33 cellular contexts compared by ENCODE assay signal in the genomic region with DNA sequence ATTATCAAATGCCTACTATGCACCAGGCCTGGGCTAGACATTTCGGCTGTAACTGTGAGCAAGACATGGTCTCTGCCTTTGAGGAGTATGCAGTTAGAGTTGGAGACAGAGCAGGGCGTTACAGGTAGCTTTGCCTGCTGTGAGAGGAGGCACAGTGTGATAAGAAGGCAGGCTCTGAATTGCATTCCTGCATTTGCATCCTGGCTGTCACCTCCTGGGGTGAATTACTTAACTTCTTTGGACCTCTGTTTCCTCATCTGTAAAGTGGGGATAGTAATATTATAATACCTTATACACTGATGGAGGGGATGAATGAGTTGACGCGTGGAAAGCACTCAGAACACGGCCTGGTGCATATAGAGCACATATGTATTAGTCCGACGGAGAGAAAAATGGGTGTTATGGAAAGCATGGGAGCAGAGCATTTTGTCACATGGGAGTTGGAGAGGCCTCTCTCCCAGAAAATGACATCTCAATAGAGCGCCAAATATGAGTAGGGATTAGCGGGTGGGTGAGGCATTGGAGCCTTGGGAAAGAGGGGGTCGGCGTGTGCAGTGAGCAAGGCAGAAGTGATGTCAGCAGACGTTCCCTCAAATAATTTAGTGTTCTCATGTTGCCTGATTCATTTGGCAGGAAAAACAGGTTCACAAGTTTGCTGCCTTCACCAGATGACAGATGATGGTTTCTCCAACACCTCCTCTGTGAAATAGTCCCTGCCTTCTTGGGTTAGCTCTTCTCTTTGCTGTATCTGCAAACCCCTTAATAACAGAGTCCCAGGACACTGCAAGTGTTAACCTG.
DNase-seq lines count a peak whose midpoint lies in the region; ATAC-seq and TF ChIP-seq lines count a peak whose summit lies in the region.
"Had no signal": no experiment of that assay in that cellular context is flagged by ENCODE, and none has a peak within 500 bp of the region (broad histone marks: within the 10 kb centered on the region; RNA-seq: fewer than 3 reads in every experiment).

No MANE protein-coding gene starts in this region.

- no peak overlapping the region for H3K4me3 ChIP-seq in GM23338
- H3K4me3 ChIP-seq in right lobe of liver, result no peak overlapping the region
- H3K4me3 ChIP-seq: adrenal gland, BLaER1, K562, lung, psoas muscle, transverse colon had no signal

- whole genome bisulfite sequencing in right lobe of liver (ENCODE audit: insufficient coverage, low coverage, low lambda C conversion rate, missing lambda C conversion rate), result 89% methylated on average over 9 of the region's 12 CpGs

- H3K27ac ChIP-seq in GM23338 (ENCODE audit: low read depth) (no peak overlapping the region), epithelial cell of prostate (peak overlapping the region; percentile 12), right lobe of liver (no peak overlapping the region)
- H3K27ac ChIP-seq: adrenal gland, BLaER1, psoas muscle, transverse colon had no signal

- H3K4me1 Mint-ChIP-seq in GM23338 (peaks cover 19% of the 10 kb centered on the region), WTC11 (peaks cover 20% of the 10 kb centered on the region)
- H3K4me1 Mint-ChIP-seq: naive thymus-derived CD8-positive, alpha-beta T cell; stimulated activated effector memory CD8-positive, alpha-beta T cell treated with anti-CD3 and anti-CD28 coated beads, Interleukin-12 subunit alpha, Interleukin-12 subunit beta, amount 100 ng/mL, for 72 hours; T-helper 17 cell had no signal

- no peaks in the 10 kb centered on the region for H3K79me2 ChIP-seq in GM23338 (replicated peaks; ENCODE audit: insufficient read depth)

- peaks cover 4% of the 10 kb centered on the region; the same call in 1 of the 2 replicates for H3K9me2 ChIP-seq in GM23338 (ENCODE audit: insufficient read depth)

- intact Hi-C loops in right lobe of liver (cut with DNase I), result no loop called here

- DNase-seq in GM23338 (ENCODE audit: low spot score) (peak; percentile 64), WTC11 (ENCODE audit: low spot score) (peak; percentile 11), epithelial cell of prostate (ENCODE audit: low read depth, low spot score) (peak; percentile 43), iPS-NIHi7 (ENCODE audit: extremely low spot score) (peak; percentile 42), right lobe of liver (no peak)
- DNase-seq in stimulated activated CD4-positive, alpha-beta T cell treated with anti-CD3 and anti-CD28 coated beads, Interleukin-12 subunit alpha, Interleukin-12 subunit beta, amount 100 ng/mL, for 4 hours, result no peak
- DNase-seq: ACHN; activated CD4-positive, alpha-beta memory T cell treated with anti-CD3 and anti-CD28 coated beads, Interleukin-2, amount 10 ng/mL, durations not matched to agents 7 days and 5 days; activated CD4-positive, CD25-positive, alpha-beta regulatory T cell treated with anti-CD3 and anti-CD28 coated beads, Interleukin-2, amount 50 U/mL, for 72 hours; activated CD8-positive, alpha-beta memory T cell treated with anti-CD3 and anti-CD28 coated beads, Interleukin-2, amount 50 U/mL, for 48 hours; activated naive CD4-positive, alpha-beta T cell treated with Interleukin-2 at 50 U/mL for 16 hours; adrenal gland; DMS153; head of caudate nucleus; left cardiac atrium; naive thymus-derived CD8-positive, alpha-beta T cell; NCI-H1092 treated with DMSO at 0.1 percent for 48 hours; NCI-H187; NCI-H526; NK-92 treated with Interleukin-12 subunit alpha and Interleukin-12 subunit beta, amount 100 ng/mL, for 24 hours; occipital lobe; psoas muscle; Right ventricle myocardium superior; T-helper 17 cell; transverse colon had no signal

- POLR2A ChIA-PET in WTC11 (lab: Charles Lee), result interaction anchor here (0.6 kb wide), 1 partner anchor 338 kb away, joined by 3 read pairs; no protein-coding TSS in a partner anchor

- H3K4me2 ChIP-seq in GM23338, result no peak overlapping the region
- H3K4me2 ChIP-seq: BLaER1 had no signal

- H3K9me3 Mint-ChIP-seq in GM23338, result no peaks in the 10 kb centered on the region
- no peaks in the 10 kb centered on the region for H3K9me3 Mint-ChIP-seq in WTC11
- H3K9me3 Mint-ChIP-seq: activated CD4-positive, alpha-beta memory T cell treated with anti-CD3 and anti-CD28 coated beads, Interleukin-2, amount 10 ng/mL, durations not matched to agents 7 days and 5 days; activated T-helper 1 cell treated with anti-CD3 and anti-CD28 coated beads, Interleukin-12 subunit alpha, Interleukin-12 subunit beta, Interleukin-2, Interleukin-4 antibody, amounts not matched to agents 30 ng/mL and 10 ng/mL and 1 ng/mL, durations not matched to agents 14 hours and 24 hours and 36 hours; naive thymus-derived CD8-positive, alpha-beta T cell; stimulated activated effector memory CD8-positive, alpha-beta T cell treated with anti-CD3 and anti-CD28 coated beads, Interleukin-12 subunit alpha, Interleukin-12 subunit beta, amount 100 ng/mL, for 72 hours had no signal

- peak; percentile 84 for ATAC-seq in GM23338
- peak; percentile 79 for ATAC-seq in WTC11
- ATAC-seq in HG03139 (IDR thresholded peaks at IDR 0.05; ENCODE audit: unreplicated experiment), result no peak
- ATAC-seq in right lobe of liver, result no peak
- no peak for ATAC-seq in HG02571 (IDR thresholded peaks at IDR 0.05; ENCODE audit: unreplicated experiment)
- ATAC-seq: K562; left cardiac atrium; naive thymus-derived CD8-positive, alpha-beta T cell; Panc1; psoas muscle; stimulated activated effector memory CD8-positive, alpha-beta T cell treated with anti-CD3 and anti-CD28 coated beads, Interleukin-12 subunit alpha, Interleukin-12 subunit beta, amount 100 ng/mL, for 72 hours; T-helper 17 cell had no signal

- H3K27me3 ChIP-seq in GM23338 (ENCODE audit: insufficient read depth), result no peaks in the 10 kb centered on the region
- no peaks in the 10 kb centered on the region for H3K27me3 ChIP-seq in right lobe of liver
- H3K27me3 ChIP-seq: adrenal gland, BLaER1, transverse colon had no signal

- no peaks in the 10 kb centered on the region for H3K9me3 ChIP-seq in right lobe of liver
- H3K9me3 ChIP-seq: adrenal gland, BLaER1, psoas muscle, transverse colon had no signal

- no peaks in the 10 kb centered on the region for H3F3A ChIP-seq in GM23338 (replicated peaks; ENCODE audit: low read depth)

- H3K36me3 ChIP-seq in GM23338 (ENCODE audit: insufficient read depth) (no peaks in the 10 kb centered on the region), right lobe of liver (no peaks in the 10 kb centered on the region)
- H3K36me3 ChIP-seq: adrenal gland, BLaER1, transverse colon had no signal

- no peak overlapping the region for H3K4me3 Mint-ChIP-seq in GM23338
- H3K4me3 Mint-ChIP-seq in WTC11, result no peak overlapping the region
- H3K4me3 Mint-ChIP-seq: activated CD4-positive, alpha-beta memory T cell treated with anti-CD3 and anti-CD28 coated beads, Interleukin-2, amount 10 ng/mL, durations not matched to agents 7 days and 5 days; activated T-helper 1 cell treated with anti-CD3 and anti-CD28 coated beads, Interleukin-12 subunit alpha, Interleukin-12 subunit beta, Interleukin-2, Interleukin-4 antibody, amounts not matched to agents 30 ng/mL and 10 ng/mL and 1 ng/mL, durations not matched to agents 14 hours and 24 hours and 36 hours; naive thymus-derived CD8-positive, alpha-beta T cell; stimulated activated effector memory CD8-positive, alpha-beta T cell treated with anti-CD3 and anti-CD28 coated beads, Interleukin-12 subunit alpha, Interleukin-12 subunit beta, amount 100 ng/mL, for 72 hours; T-helper 17 cell had no signal

- no peak for TF ChIP-seq POLR2A in right lobe of liver (IDR thresholded peaks at IDR 0.05)

- H3K27ac Mint-ChIP-seq in GM23338, result no peak overlapping the region; the same call in 1 of the 2 replicates
- H3K27ac Mint-ChIP-seq in WTC11, result no peak overlapping the region
- H3K27ac Mint-ChIP-seq: activated CD4-positive, alpha-beta memory T cell treated with anti-CD3 and anti-CD28 coated beads, Interleukin-2, amount 10 ng/mL, durations not matched to agents 7 days and 5 days; activated T-helper 1 cell treated with anti-CD3 and anti-CD28 coated beads, Interleukin-12 subunit alpha, Interleukin-12 subunit beta, Interleukin-2, Interleukin-4 antibody, amounts not matched to agents 30 ng/mL and 10 ng/mL and 1 ng/mL, durations not matched to agents 14 hours and 24 hours and 36 hours; stimulated activated effector memory CD8-positive, alpha-beta T cell treated with anti-CD3 and anti-CD28 coated beads, Interleukin-12 subunit alpha, Interleukin-12 subunit beta, amount 100 ng/mL, for 72 hours; T-helper 17 cell had no signal

- no peak for TF ChIP-seq CTCF in GM23338 (conservative IDR thresholded peaks at IDR 0.05; ENCODE audit: low read depth in 2 of 2)
- no peak for TF ChIP-seq CTCF in WTC11 (IDR thresholded peaks at IDR 0.05)
- TF ChIP-seq CTCF in right lobe of liver (IDR thresholded peaks at IDR 0.05), result no peak

- H3K4me1 ChIP-seq in GM23338 (ENCODE audit: insufficient read depth) (peaks cover 3% of the 10 kb centered on the region), right lobe of liver (no peaks in the 10 kb centered on the region)
- H3K4me1 ChIP-seq: psoas muscle, transverse colon had no signal

- CTCF ChIA-PET in WTC11 (lab: Charles Lee), result no interaction called here

- H3K27me3 Mint-ChIP-seq in GM23338 (ENCODE audit: insufficient read depth, low read depth, poor library complexity) (no peaks in the 10 kb centered on the region), WTC11 (ENCODE audit: low read depth) (no peaks in the 10 kb centered on the region)

- H3K36me3 Mint-ChIP-seq in GM23338 (ENCODE audit: low read depth), result no peaks in the 10 kb centered on the region
- H3K36me3 Mint-ChIP-seq in WTC11, result no peaks in the 10 kb centered on the region
- H3K36me3 Mint-ChIP-seq: naive thymus-derived CD8-positive, alpha-beta T cell; stimulated activated effector memory CD8-positive, alpha-beta T cell treated with anti-CD3 and anti-CD28 coated beads, Interleukin-12 subunit alpha, Interleukin-12 subunit beta, amount 100 ng/mL, for 72 hours had no signal

- no peak overlapping the region for H2AFZ ChIP-seq in GM23338

- no peaks in the 10 kb centered on the region for H4K20me1 ChIP-seq in GM23338 (replicated peaks; ENCODE audit: insufficient read depth)
- H4K20me1 ChIP-seq: BLaER1 had no signal

TF ChIP-seq in GM23338, 12 proteins besides CTCF, POLR2A, EP300 and RAD21 (continues in another document):
- TF ChIP-seq EZH2 (IDR thresholded peaks at IDR 0.05; ENCODE audit: low read depth, unreplicated experiment) (no peak), POLR2AphosphoS5 (IDR thresholded peaks at IDR 0.05; ENCODE audit: low read depth) (no peak), JUNB (IDR thresholded peaks at IDR 0.05; ENCODE audit: unreplicated experiment) (no peak), ZNF331 (CRISPR knock-in tag; IDR thresholded peaks at IDR 0.05; ENCODE audit: low read depth) (no peak), NANOG (IDR thresholded peaks at IDR 0.05; ENCODE audit: borderline replicate concordance) (no peak)

Comparison
In these comparisons a context has a peak if more than half of its experiments do, and no peak if none do; other contexts are left out.
1. ATAC-seq: peak in GM23338 (single experiment) and WTC11 (single experiment); none in HG03139 (single experiment), right lobe of liver (0 of 4) and HG02571 (single experiment).
2. DNase-seq: peak in GM23338 (single experiment), WTC11 (single experiment), epithelial cell of prostate (single experiment) and iPS-NIHi7 (single experiment); none in right lobe of liver (0 of 3) and stimulated activated CD4-positive, alpha-beta T cell treated with anti-CD3 and anti-CD28 coated beads, Interleukin-12 subunit alpha, Interleukin-12 subunit beta, amount 100 ng/mL, for 4 hours (single experiment).